Comparison of ENCODE assay signal across 9 cellular contexts in genomic region chr17:58329808-58330543, GRCh38. TPM values are rescaled to one million over a fixed set of nuclear protein-coding genes. Genes with fewer than 3 reads are reported as not detected.
A peak's percentile ranks its signal among the peaks of the same experiment; 100 is the strongest.
DNase-seq lines count a peak whose midpoint lies in the region; ATAC-seq and TF ChIP-seq lines count a peak whose summit lies in the region.
"Had no signal": no experiment of that assay in that cellular context is flagged by ENCODE, and none has a peak within 500 bp of the region (broad histone marks: within the 10 kb centered on the region; RNA-seq: fewer than 3 reads in every experiment).

No MANE protein-coding gene starts in this region.

- TF ChIP-seq CTCF in activated B cell treated with CpG ODN at 0.5 μM for 24 hours (IDR thresholded peaks at IDR 0.05) (no peak), GM13976 (IDR thresholded peaks at IDR 0.05; ENCODE audit: borderline replicate concordance, control extremely low read depth, extremely low read depth, insufficient read depth, missing control alignments) (no peak), osteoblast (IDR thresholded peaks at IDR 0.05; ENCODE audit: extremely low read depth, low read depth, low read length) (no peak), GM10248 (IDR thresholded peaks at IDR 0.05; ENCODE audit: control extremely low read depth, extremely low read depth, low read depth, missing control alignments) (no peak)

- POLR2A ChIA-PET in activated B cell treated with CpG ODN at 0.5 μM for 24 hours (lab: Charles Lee) (interaction anchor here (0.6 to 27.9 kb wide), 9 partner anchors 5 to 260 kb away, joined by 3 to 3007 read pairs (median 130); partner anchors contain the start of genes RNF43, SUPT4H1 and TSPOAP1), GM10248 (lab: Yijun Ruan, JAX) (interaction anchor here (2.6 to 4.5 kb wide), 2 partner anchors 14 to 22 kb away, joined by 36 to 90 read pairs; partner anchors contain the start of gene SUPT4H1)

- peak overlapping the region; percentile 1 to 82 for H3K4me3 ChIP-seq in mucosa of rectum (ENCODE audit: low read length in 2 of 2)
- H3K4me3 ChIP-seq in osteoblast (ENCODE audit: insufficient read depth, low read length), result no peak overlapping the region

- peak overlapping the region; percentile 100 for H3K4me3 Mint-ChIP-seq in activated B cell treated with CpG ODN at 0.5 μM for 24 hours

- H3K79me2 ChIP-seq in osteoblast (ENCODE audit: insufficient read depth, low read length), result no peaks in the 10 kb centered on the region

- no peak overlapping the region for H3K9ac ChIP-seq in mucosa of rectum (ENCODE audit: low read depth in 1 of 2, low read length in 2 of 2)

- H3K4me1 ChIP-seq in mucosa of rectum (ENCODE audit: control insufficient read depth in 2 of 2, insufficient read depth in 2 of 2, low read length in 2 of 2), result peaks cover 10 to 13% of the 10 kb centered on the region in 2 donors
- no peaks in the 10 kb centered on the region for H3K4me1 ChIP-seq in osteoblast (ENCODE audit: insufficient read depth, low read length)

- CTCF ChIA-PET in activated B cell treated with CpG ODN at 0.5 μM for 24 hours (lab: Charles Lee), result interaction anchor here (1.4 to 4.8 kb wide), 2 partner anchors 12 to 14 kb away, joined by 9 to 89 read pairs; no protein-coding TSS in a partner anchor
- CTCF ChIA-PET in GM10248 (lab: Yijun Ruan, JAX), result interaction anchor here (1.0 kb wide), 1 partner anchor 88 kb away, joined by 3 read pairs; the partner anchor contains the start of gene RNF43

- peaks cover 2% of the 10 kb centered on the region for H3K27me3 Mint-ChIP-seq in activated B cell treated with CpG ODN at 0.5 μM for 24 hours

- no peak overlapping the region for H2AFZ ChIP-seq in osteoblast (ENCODE audit: low read length)

- H3K4me1 Mint-ChIP-seq in activated B cell treated with CpG ODN at 0.5 μM for 24 hours, result peaks cover 70% of the 10 kb centered on the region

- H3K36me3 ChIP-seq in mucosa of rectum (ENCODE audit: control insufficient read depth in 2 of 2, insufficient read depth in 2 of 2, low read length in 2 of 2) (peaks cover 0 to 2% of the 10 kb centered on the region in 2 donors), osteoblast (ENCODE audit: insufficient read depth, low read length) (no peaks in the 10 kb centered on the region)

- H4K20me1 ChIP-seq in osteoblast (ENCODE audit: insufficient read depth, low read length), result no peaks in the 10 kb centered on the region

- peak; percentile 4 for ATAC-seq in GM19324 (IDR thresholded peaks at IDR 0.05; ENCODE audit: low FRiP score, unreplicated experiment)
- ATAC-seq in HG03175 (IDR thresholded peaks at IDR 0.05; ENCODE audit: unreplicated experiment), result peak; percentile 10
- peak; percentile 9 for ATAC-seq in activated B cell treated with CpG ODN at 0.5 μM for 24 hours (ENCODE audit: low read depth)

- peaks cover 45% of the 10 kb centered on the region for H3K36me3 Mint-ChIP-seq in activated B cell treated with CpG ODN at 0.5 μM for 24 hours (ENCODE audit: low read depth)

- H3K4me2 ChIP-seq in osteoblast (ENCODE audit: insufficient read depth, low read length), result no peak overlapping the region

- in situ Hi-C loops in GM13976 (cut with MboI; ENCODE audit: low sequenced_read_pairs, unreplicated experiment), result no loop called here

- intact Hi-C loops in activated B cell treated with CpG ODN at 0.5 μM for 24 hours (cut with micrococcal nuclease), result loop anchor here (1.0 to 10.0 kb wide), 8 partner anchors 8 to 825 kb away; partner anchors contain the start of genes PRR11, RNF43, SKA2 and SRSF1

- no peaks in the 10 kb centered on the region for H3K27me3 ChIP-seq in mucosa of rectum (ENCODE audit: control insufficient read depth in 2 of 2, insufficient read depth in 2 of 2, low read length in 2 of 2)
- peaks cover 5% of the 10 kb centered on the region for H3K27me3 ChIP-seq in osteoblast (ENCODE audit: insufficient read depth, low read length)

- H3K27ac ChIP-seq in mucosa of rectum (ENCODE audit: low read depth in 2 of 2, low read length in 2 of 2) (peak overlapping the region in 1 of 2 donors; percentile 89), osteoblast (ENCODE audit: low read depth, low read length) (no peak overlapping the region)

- DNase-seq in activated B cell treated with CpG ODN at 0.5 μM for 24 hours (no peak), GM13976 (ENCODE audit: low spot score) (no peak), NCI-H187 treated with DMSO at 0.1 percent for 48 hours (lab: John Stamatoyannopoulos, UW) (no peak), osteoblast (ENCODE audit: insufficient read length, low spot score, missing footprints) (no peak), GM10248 (ENCODE audit: extremely low spot score) (no peak)

- H3K27ac Mint-ChIP-seq in activated B cell treated with CpG ODN at 0.5 μM for 24 hours, result peak overlapping the region; percentile 99

- H3K9me3 ChIP-seq in mucosa of rectum (ENCODE audit: control insufficient read depth in 2 of 2, low read length in 2 of 2) (no peaks in the 10 kb centered on the region), osteoblast (ENCODE audit: low read depth, low read length) (no peaks in the 10 kb centered on the region)

- H3K9me3 Mint-ChIP-seq in activated B cell treated with CpG ODN at 0.5 μM for 24 hours, result no peaks in the 10 kb centered on the region

RNA-seq across cellular contexts. Expression of gene TSPOAP1, which starts 1.4 kb away (rescaled TPM):
- total RNA-seq in activated B cell treated with CpG ODN at 0.5 μM for 24 hours, result 16.7 and 22.5 TPM in 2 replicates
- 3.8 and 4.3 TPM in 2 replicates for total RNA-seq in osteoblast

RNA-seq across cellular contexts. Expression of gene SUPT4H1, which starts 22.0 kb away (rescaled TPM):
- total RNA-seq in activated B cell treated with CpG ODN at 0.5 μM for 24 hours, result 90.2 and 100 TPM in 2 replicates
- 49.9 and 60.7 TPM in 2 replicates for total RNA-seq in osteoblast

RNA-seq across cellular contexts. Expression of gene MPO, which starts 49.2 kb away (rescaled TPM):
- total RNA-seq in activated B cell treated with CpG ODN at 0.5 μM for 24 hours (not detected in 2 replicates), osteoblast (under 0.01 TPM in 1 of 2 replicates, not detected in the other)
- total RNA-seq: fibroblast of lung had no signal
